ENCODE assay signal across 8 cellular contexts in genomic region chr4:6673191-6673659, GRCh38. TPM values are rescaled to one million over a fixed set of nuclear protein-coding genes. Genes with fewer than 3 reads are reported as not detected.
DNase-seq lines count a peak whose midpoint lies in the region; ATAC-seq and TF ChIP-seq lines count a peak whose summit lies in the region.
"Not testable (repeated sequence)": the region's sequence is repeated elsewhere in the genome, so short reads cannot be mapped to it uniquely, and the experiment has no call there.

No MANE protein-coding gene starts in this region.

- H3K9me3 ChIP-seq in CD8-positive, alpha-beta memory T cell (ENCODE audit: low read length); Loucy (ENCODE audit: insufficient read depth, low read depth, low read length); SK-N-SH; osteoblast (ENCODE audit: low read depth, low read length); stomach: not testable (repeated sequence)

- not testable (repeated sequence) for H3F3A ChIP-seq in Loucy (ENCODE audit: low read depth)
- peaks cover 16% of the 10 kb centered on the region for H3F3A ChIP-seq in SK-N-SH (replicated peaks; ENCODE audit: insufficient read depth)

- not testable (repeated sequence) for H3K9me3 Mint-ChIP-seq in CD8-positive, alpha-beta memory T cell; effector memory CD8-positive, alpha-beta T cell; immature natural killer cell

- H3K79me2 ChIP-seq in Loucy (ENCODE audit: insufficient read depth, low read length): peaks cover 38% of the 10 kb centered on the region
- H3K79me2 ChIP-seq in SK-N-SH (ENCODE audit: insufficient read depth): peaks cover 37% of the 10 kb centered on the region
- H3K79me2 ChIP-seq in osteoblast (ENCODE audit: insufficient read depth, low read length): peaks cover 28% of the 10 kb centered on the region

- peak overlapping the region; percentile 84 for H3K27ac ChIP-seq in CD8-positive, alpha-beta memory T cell (ENCODE audit: low read depth, low read length)
- H3K27ac ChIP-seq in SK-N-SH (ENCODE audit: low read depth in 2 of 2, low read length in 1 of 2) (peak overlapping the region; percentile 89 to 91), osteoblast (ENCODE audit: low read depth, low read length) (peak overlapping the region; percentile 21), stomach (peak overlapping the region; percentile 81 to 94 (median 89))

- H3K4me1 ChIP-seq in CD8-positive, alpha-beta memory T cell (ENCODE audit: insufficient read depth, low read length): peaks cover 30% of the 10 kb centered on the region
- peaks cover 32% of the 10 kb centered on the region for H3K4me1 ChIP-seq in Loucy (ENCODE audit: insufficient read depth, low read length, poor library complexity, severe bottlenecking)
- peaks cover 16 to 20% of the 10 kb centered on the region in 2 experiments; a peak in 2 of 4 replicates for H3K4me1 ChIP-seq in SK-N-SH (ENCODE audit: control insufficient read depth in 1 of 2, insufficient read depth in 2 of 2, low read depth in 1 of 2, low read length in 1 of 2)
- H3K4me1 ChIP-seq in osteoblast (ENCODE audit: insufficient read depth, low read length): peaks cover 28% of the 10 kb centered on the region
- H3K4me1 ChIP-seq in stomach: peaks cover 19 to 47% (median 38%) of the 10 kb centered on the region in 4 donors

- H3K36me3 Mint-ChIP-seq in CD8-positive, alpha-beta memory T cell: peaks cover 9 to 54% (median 16%) of the 10 kb centered on the region in 3 donors
- peaks cover 38% of the 10 kb centered on the region for H3K36me3 Mint-ChIP-seq in effector memory CD8-positive, alpha-beta T cell (ENCODE audit: insufficient read depth)
- H3K36me3 Mint-ChIP-seq in immature natural killer cell: peaks cover 5 to 25% (median 10%) of the 10 kb centered on the region in 3 donors

- H4K20me1 ChIP-seq in Loucy (ENCODE audit: insufficient read depth, low read length, poor library complexity, severe bottlenecking) (peaks cover 34% of the 10 kb centered on the region), SK-N-SH (ENCODE audit: insufficient read depth) (peaks cover 14% of the 10 kb centered on the region), osteoblast (ENCODE audit: insufficient read depth, low read length) (peaks cover 27% of the 10 kb centered on the region)

- not testable (repeated sequence) for TF ChIP-seq EP300 in SK-N-SH (IDR thresholded peaks at IDR 0.05; ENCODE audit: borderline replicate concordance in 1 of 2, low read depth in 1 of 2, low read length in 1 of 2); stomach (IDR thresholded peaks at IDR 0.05)

- POLR2A ChIA-PET in CD8-positive, alpha-beta memory T cell (lab: Charles Lee): interaction anchor here (0.6 to 4.6 kb wide), 13 partner anchors 9 to 395 kb away, joined by 3 to 77 read pairs (median 7); partner anchors contain the start of genes BLOC1S4, GRPEL1, MRFAP1 and MRFAP1L1
- POLR2A ChIA-PET in SK-N-SH (lab: Yijun Ruan, JAX): interaction anchor here (0.8 to 1.6 kb wide), 12 partner anchors 9 to 123 kb away, joined by 3 to 11 read pairs (median 4); partner anchors contain the start of genes MAN2B2, MRFAP1, MRFAP1L1 and S100P

- not testable (repeated sequence) for TF ChIP-seq CTCF in Loucy (conservative IDR thresholded peaks at IDR 0.05; ENCODE audit: low read length); SK-N-SH (IDR thresholded peaks at IDR 0.05); osteoblast (IDR thresholded peaks at IDR 0.05; ENCODE audit: extremely low read depth, low read depth, low read length); stomach (IDR thresholded peaks at IDR 0.05)

- H3K27me3 ChIP-seq in CD8-positive, alpha-beta memory T cell (ENCODE audit: insufficient read depth, low read length, poor library complexity, severe bottlenecking); Loucy (ENCODE audit: insufficient read depth, low read length, poor library complexity, severe bottlenecking); SK-N-SH (ENCODE audit: insufficient read depth); osteoblast (ENCODE audit: insufficient read depth, low read length); stomach: not testable (repeated sequence)

- not testable (repeated sequence) for TF ChIP-seq RAD21 in SK-N-SH (IDR thresholded peaks at IDR 0.05; ENCODE audit: low read length)

- WGBS in SK-N-SH (ENCODE audit: low lambda C conversion rate): 14% methylated on average over 11 of the region's 14 CpGs
- 26 to 47% (median 41%) methylated on average over 13 to 14 of the region's 14 CpGs for WGBS in stomach, 5 donors

- H3K4me2 ChIP-seq in Loucy (ENCODE audit: low read depth, low read length, poor library complexity, severe bottlenecking): peak overlapping the region; percentile 98
- H3K4me2 ChIP-seq in SK-N-SH: peak overlapping the region; percentile 83
- peak overlapping the region; percentile 92 for H3K4me2 ChIP-seq in osteoblast (ENCODE audit: insufficient read depth, low read length)

- H3K27me3 Mint-ChIP-seq in CD8-positive, alpha-beta memory T cell; effector memory CD8-positive, alpha-beta T cell: not testable (repeated sequence)
- peaks cover 14 to 23% (median 15%) of the 10 kb centered on the region in 3 donors for H3K27me3 Mint-ChIP-seq in immature natural killer cell (ENCODE audit: low read depth in 3 of 3)

- peak; percentile 9 for ATAC-seq in effector memory CD8-positive, alpha-beta T cell (replicated peaks)

- H3K36me3 ChIP-seq in CD8-positive, alpha-beta memory T cell (ENCODE audit: insufficient read depth, low read length): peaks cover 14% of the 10 kb centered on the region
- H3K36me3 ChIP-seq in Loucy (ENCODE audit: insufficient read depth, low read length); osteoblast (ENCODE audit: insufficient read depth, low read length): not testable (repeated sequence)
- peaks cover 9 to 12% of the 10 kb centered on the region in 2 experiments for H3K36me3 ChIP-seq in SK-N-SH (replicated peaks in 1 of 2; ENCODE audit: control insufficient read depth in 1 of 2, insufficient read depth in 2 of 2, low read length in 1 of 2)
- peaks cover 0 to 19% (median 10%) of the 10 kb centered on the region in 4 donors for H3K36me3 ChIP-seq in stomach

- intact Hi-C loops in stomach (cut with DNase I; ENCODE audit: low total_unique reads): not testable (repeated sequence)

- H3K4me3 Mint-ChIP-seq in CD8-positive, alpha-beta memory T cell: peak overlapping the region; percentile 95 to 99 (median 97)
- H3K4me3 Mint-ChIP-seq in effector memory CD8-positive, alpha-beta T cell: peak overlapping the region; percentile 72 to 83
- H3K4me3 Mint-ChIP-seq in immature natural killer cell: peak overlapping the region; percentile 89 to 100 (median 97)

- CTCF ChIA-PET in CD8-positive, alpha-beta memory T cell (lab: Charles Lee): interaction anchor here (0.7 to 10.4 kb wide), 10 partner anchors 9 to 200 kb away, joined by 3 to 369 read pairs (median 12); partner anchors contain the start of genes BLOC1S4, MRFAP1, MRFAP1L1 and S100P
- CTCF ChIA-PET in SK-N-SH (lab: Yijun Ruan, JAX): interaction anchor here (1.3 to 3.5 kb wide), 2 partner anchors 10 to 125 kb away, joined by 3 to 25 read pairs; no protein-coding TSS in a partner anchor

- not testable (repeated sequence) for H3K9me2 ChIP-seq in Loucy (replicated peaks; ENCODE audit: low read depth, low read length); SK-N-SH

- H2AFZ ChIP-seq in Loucy (ENCODE audit: low read length) (peak overlapping the region; percentile 95), SK-N-SH (ENCODE audit: low read depth) (peak overlapping the region; percentile 99), osteoblast (ENCODE audit: low read length) (peak overlapping the region; percentile 96)

- H3K27ac Mint-ChIP-seq in CD8-positive, alpha-beta memory T cell: peak overlapping the region; percentile 95 to 99 (median 98)
- peak overlapping the region; percentile 61 to 98 for H3K27ac Mint-ChIP-seq in effector memory CD8-positive, alpha-beta T cell
- H3K27ac Mint-ChIP-seq in immature natural killer cell: peak overlapping the region; percentile 93 to 99 (median 97)

- peak in 1 of 4 donors; percentile 31 for TF ChIP-seq POLR2A in stomach (IDR thresholded peaks at IDR 0.05)

- peak in 2 of 5 donors; percentile 44 to 62 for DNase-seq in CD8-positive, alpha-beta memory T cell
- not testable (repeated sequence) for DNase-seq in SK-N-SH; immature natural killer cell; osteoblast (ENCODE audit: insufficient read length, low spot score, missing footprints); stomach
- peak; percentile 40 for DNase-seq in activated effector memory CD4-positive, alpha-beta T cell treated with Interleukin-2 at 50 U/mL for 16 hours
- DNase-seq in effector memory CD8-positive, alpha-beta T cell: peak in 1 of 3 experiments; percentile 29

- H3K4me3 ChIP-seq in CD8-positive, alpha-beta memory T cell (ENCODE audit: low read length): peak overlapping the region; percentile 65
- peak overlapping the region; percentile 91 for H3K4me3 ChIP-seq in Loucy (ENCODE audit: low read length, poor library complexity, severe bottlenecking)
- peak overlapping the region; percentile 73 to 87 for H3K4me3 ChIP-seq in SK-N-SH (ENCODE audit: low read depth in 2 of 2, low read length in 1 of 2)
- peak overlapping the region; percentile 71 for H3K4me3 ChIP-seq in osteoblast (ENCODE audit: insufficient read depth, low read length)
- H3K4me3 ChIP-seq in stomach: peak overlapping the region; percentile 85 to 95 (median 90)

- H3K9ac ChIP-seq in Loucy (ENCODE audit: low read depth, low read length, poor library complexity, severe bottlenecking): peak overlapping the region; percentile 87
- peak overlapping the region; percentile 80 for H3K9ac ChIP-seq in SK-N-SH

- H3K4me1 Mint-ChIP-seq in CD8-positive, alpha-beta memory T cell: peaks cover 43 to 44% (median 44%) of the 10 kb centered on the region in 3 donors
- H3K4me1 Mint-ChIP-seq in effector memory CD8-positive, alpha-beta T cell (ENCODE audit: low read depth in 2 of 2): peaks cover 38 to 40% of the 10 kb centered on the region in 2 donors
- H3K4me1 Mint-ChIP-seq in immature natural killer cell: peaks cover 45 to 50% of the 10 kb centered on the region in 2 donors

RNA-seq across cellular contexts. Expression of gene S100P, which starts 20.5 kb away (rescaled TPM):
- total RNA-seq in CD8-positive, alpha-beta memory T cell: 1 to 10 TPM; 1.0 to 1.2 TPM
- polyA plus RNA-seq in CD8-positive, alpha-beta memory T cell: 1.7 TPM
- polyA plus RNA-seq in SK-N-SH (2012; rRNA removed) (not detected in 2 replicates), immature natural killer cell (1 to 10 TPM in 1 of 3 donors, not detected in 2; 1.5 TPM), stomach (1,000 to 10,000 TPM in 1 of 3 donors, 100 to 1,000 TPM in 2; 142 to 2,173 (median 337) TPM)
- polyA plus RNA-seq in SK-N-SH (2012; cell fraction: cytosol; rRNA removed): not detected in 2 replicates
- 0.25 TPM in 1 of 2 replicates, not detected in the other for polyA plus RNA-seq in SK-N-SH (2012; cell fraction: nucleus; rRNA removed)
- total RNA-seq in osteoblast (0.29 and 0.36 TPM in 2 replicates), stomach (100 to 1,000 TPM in 2 of 5 donors, 10 to 100 TPM in 1, 1 to 10 TPM in 1, not detected in 1; 3.1 to 237 (median 93.3) TPM)

RNA-seq across cellular contexts. Expression of gene MRFAP1, which starts 32.7 kb away (rescaled TPM):
- total RNA-seq in CD8-positive, alpha-beta memory T cell: 100 to 1,000 TPM; 122 to 126 TPM
- 175 TPM for polyA plus RNA-seq in CD8-positive, alpha-beta memory T cell
- polyA plus RNA-seq in SK-N-SH (2012; rRNA removed) (247 and 416 TPM in 2 replicates), immature natural killer cell (100 to 1,000 TPM; 143 to 174 (median 161) TPM), stomach (100 to 1,000 TPM; 234 to 315 (median 267) TPM)
- 294 and 306 TPM in 2 replicates for polyA plus RNA-seq in SK-N-SH (2012; cell fraction: cytosol; rRNA removed)
- polyA plus RNA-seq in SK-N-SH (2012; cell fraction: nucleus; rRNA removed): 166 and 232 TPM in 2 replicates
- total RNA-seq in osteoblast (94.1 and 95.2 TPM in 2 replicates), stomach (100 to 1,000 TPM in 3 of 5 donors, 10 to 100 TPM in 2; 51.9 to 369 (median 105) TPM)

RNA-seq across cellular contexts. Expression of gene MRFAP1L1, which starts 36.4 kb away (rescaled TPM):
- total RNA-seq in CD8-positive, alpha-beta memory T cell: 10 to 100 TPM; 54.9 to 55.9 TPM
- polyA plus RNA-seq in CD8-positive, alpha-beta memory T cell: 142 TPM
- polyA plus RNA-seq in SK-N-SH (2012; rRNA removed) (60.3 and 64.1 TPM in 2 replicates), immature natural killer cell (100 to 1,000 TPM in 2 of 3 donors, 10 to 100 TPM in 1; 81.3 to 159 (median 139) TPM), stomach (10 to 100 TPM; 54.6 to 61.9 (median 57.3) TPM)
- 76.3 and 97.1 TPM in 2 replicates for polyA plus RNA-seq in SK-N-SH (2012; cell fraction: cytosol; rRNA removed)
- 29.8 and 34.5 TPM in 2 replicates for polyA plus RNA-seq in SK-N-SH (2012; cell fraction: nucleus; rRNA removed)
- total RNA-seq in osteoblast (38.0 and 39.2 TPM in 2 replicates), stomach (10 to 100 TPM in 4 of 5 donors, 1 to 10 TPM in 1; 2.3 to 60.7 (median 51.7) TPM)

RNA-seq across cellular contexts. Expression of gene BLOC1S4, which starts 42.7 kb away (rescaled TPM):
- 10 to 100 TPM; 21.5 to 22.9 TPM for total RNA-seq in CD8-positive, alpha-beta memory T cell
- polyA plus RNA-seq in CD8-positive, alpha-beta memory T cell: 96.7 TPM
- polyA plus RNA-seq in SK-N-SH (2012; rRNA removed) (21.9 and 22.1 TPM in 2 replicates), immature natural killer cell (10 to 100 TPM; 53.5 to 65.8 (median 54.2) TPM), stomach (10 to 100 TPM in 1 of 3 donors, 1 to 10 TPM in 2; 8.4 to 13.1 (median 8.9) TPM)
- polyA plus RNA-seq in SK-N-SH (2012; cell fraction: cytosol; rRNA removed): 19.1 and 23.7 TPM in 2 replicates
- polyA plus RNA-seq in SK-N-SH (2012; cell fraction: nucleus; rRNA removed): 11.5 and 13.3 TPM in 2 replicates
- total RNA-seq in osteoblast (10.0 and 10.9 TPM in 2 replicates), stomach (10 to 100 TPM in 4 of 5 donors, 1 to 10 TPM in 1; 9.5 to 64.3 (median 31.5) TPM)

Comparison
In these comparisons a context has a peak if more than half of its experiments do, and no peak if none do; other contexts are left out.
1. H3K27ac ChIP-seq: peak in every context shown above with its lines; median percentile 90 in SK-N-SH; 89 in stomach; 84 in CD8-positive, alpha-beta memory T cell; 21 in osteoblast.
2. RNA of gene S100P, which starts 20.5 kb away (polyA plus RNA-seq): 142 to 2,173 TPM in stomach; 1.7 TPM in CD8-positive, alpha-beta memory T cell (single experiment), 0.25 TPM in SK-N-SH and 1.5 TPM in immature natural killer cell; every median in the first group is over 10 times any median in the second.
3. Peak in every context shown above with its lines, with median percentiles within 50 percentile points of each other: H3K4me3 ChIP-seq, H3K27ac Mint-ChIP-seq, H3K4me3 Mint-ChIP-seq, H2AFZ ChIP-seq and H3K4me2 ChIP-seq.